In genomic region chr4:8639021-8639420, GRCh38 we compare ENCODE assay signal across 23 cellular contexts. TPM values are rescaled to one million over a fixed set of nuclear protein-coding genes. Genes with fewer than 3 reads are reported as not detected.
DNase-seq lines count a peak whose midpoint lies in the region; ATAC-seq and TF ChIP-seq lines count a peak whose summit lies in the region.
"Had no signal": no experiment of that assay in that cellular context is flagged by ENCODE, and none has a peak within 500 bp of the region (broad histone marks: within the 10 kb centered on the region; RNA-seq: fewer than 3 reads in every experiment).

No MANE protein-coding gene starts in this region.

- no peak overlapping the region for H2AFZ ChIP-seq in OCI-LY3 (ENCODE audit: low read depth, low read length)
- H2AFZ ChIP-seq: PC-9 had no signal

- TF ChIP-seq CTCF in OCI-LY3 (IDR thresholded peaks at IDR 0.05; ENCODE audit: low read depth, low read length) (no peak), lower lobe of right lung (IDR thresholded peaks at IDR 0.05) (no peak), upper lobe of right lung (IDR thresholded peaks at IDR 0.05) (no peak)

- H3K4me1 ChIP-seq in OCI-LY3 (ENCODE audit: low read length) (peaks cover 12% of the 10 kb centered on the region), lower lobe of right lung (no peaks in the 10 kb centered on the region), upper lobe of right lung (no peaks in the 10 kb centered on the region)
- H3K4me1 ChIP-seq: Caco-2 had no signal

- DNase-seq in left cardiac atrium (peak; percentile 7), Right ventricle myocardium superior (no peak), lower lobe of right lung (peak; percentile 20), upper lobe of right lung (peak; percentile 40), NCI-H146 treated with DMSO at 0.1 percent for 48 hours (lab: John Stamatoyannopoulos, UW; ENCODE audit: unreplicated experiment) (no peak), epidermal melanocyte (ENCODE audit: insufficient read length, low spot score) (no peak)
- DNase-seq: ACHN; AML-193; CD4-positive, CD25-positive, alpha-beta regulatory T cell; DMS153; H7; MG63; NCI-H1417; NCI-H1930; NCI-H2171 treated with DMSO at 0.1 percent for 48 hours; NCI-H446 treated with DMSO at 0.1 percent for 48 hours; NK-92 treated with Interleukin-12 subunit alpha and Interleukin-12 subunit beta, amount 100 ng/mL, for 24 hours; PC-9 had no signal

- intact Hi-C loops in left cardiac atrium (cut with DNase I) (no loop called here), Right ventricle myocardium superior (cut with DNase I) (no loop called here), lower lobe of right lung (cut with DNase I) (no loop called here), upper lobe of right lung (cut with DNase I) (no loop called here)

- no peaks in the 10 kb centered on the region for H3K79me2 ChIP-seq in OCI-LY3 (ENCODE audit: low read length)

- H3K27ac ChIP-seq in OCI-LY3 (ENCODE audit: low read length) (no peak overlapping the region), lower lobe of right lung (no peak overlapping the region), upper lobe of right lung (no peak overlapping the region)
- H3K27ac ChIP-seq: PC-9, SK-N-MC had no signal

- H3K27me3 ChIP-seq in OCI-LY3 (ENCODE audit: low read depth, low read length) (no peaks in the 10 kb centered on the region), lower lobe of right lung (ENCODE audit: low read depth) (peaks cover 4% of the 10 kb centered on the region), upper lobe of right lung (no peaks in the 10 kb centered on the region)
- H3K27me3 ChIP-seq: MG63 had no signal

- H4K20me1 ChIP-seq in OCI-LY3 (ENCODE audit: insufficient read depth, low read length): no peaks in the 10 kb centered on the region

- H3K9ac ChIP-seq in OCI-LY3 (ENCODE audit: low read length): no peak overlapping the region

- ATAC-seq in left cardiac atrium (no peak), Right ventricle myocardium superior (ENCODE audit: poor library complexity) (no peak), lower lobe of right lung (no peak), upper lobe of right lung (no peak), GM19328 (IDR thresholded peaks at IDR 0.05; ENCODE audit: unreplicated experiment) (no peak)

- H3K4me3 ChIP-seq in OCI-LY3 (ENCODE audit: low read length): no peak overlapping the region
- H3K4me3 ChIP-seq in lower lobe of right lung: no peak overlapping the region
- H3K4me3 ChIP-seq in upper lobe of right lung: no peak overlapping the region
- H3K4me3 ChIP-seq: MG63, PC-9, SK-N-MC had no signal

- H3K4me2 ChIP-seq in OCI-LY3 (ENCODE audit: low read length): peak overlapping the region; percentile 17; the same call in 1 of the 2 replicates
- H3K4me2 ChIP-seq: PC-9 had no signal

- H3K36me3 ChIP-seq in OCI-LY3 (replicated peaks; ENCODE audit: low read depth, low read length) (no peaks in the 10 kb centered on the region), lower lobe of right lung (no peaks in the 10 kb centered on the region), upper lobe of right lung (no peaks in the 10 kb centered on the region)
- H3K36me3 ChIP-seq: MG63 had no signal

- H3K9me3 ChIP-seq in OCI-LY3 (ENCODE audit: insufficient read depth, low read length) (no peaks in the 10 kb centered on the region), lower lobe of right lung (no peaks in the 10 kb centered on the region), upper lobe of right lung (no peaks in the 10 kb centered on the region)
- H3K9me3 ChIP-seq: Caco-2, MG63 had no signal

RNA-seq across cellular contexts. Expression of gene CPZ, which starts 46.5 kb away (rescaled TPM):
- total RNA-seq in left cardiac atrium (1 to 10 TPM; 1.8 to 2.2 TPM), Right ventricle myocardium superior (not detected), lower lobe of right lung (6.0 TPM), upper lobe of right lung (6.7 TPM)
- total RNA-seq: CD4-positive, CD25-positive, alpha-beta regulatory T cell; HT-29 had no signal

RNA-seq across cellular contexts. Expression of gene GPR78, which starts 58.8 kb away (rescaled TPM):
- total RNA-seq in left cardiac atrium (under 1 TPM in 1 of 2 donors, not detected in 1; 0.06 TPM), Right ventricle myocardium superior (not detected), lower lobe of right lung (0.21 TPM), upper lobe of right lung (0.23 TPM)
- total RNA-seq: CD4-positive, CD25-positive, alpha-beta regulatory T cell; HT-29 had no signal

Comparison
In these comparisons a context has a peak if more than half of its experiments do, and no peak if none do; other contexts are left out.
1. DNase-seq: peak in left cardiac atrium (single experiment), lower lobe of right lung (single experiment) and upper lobe of right lung (single experiment); none in Right ventricle myocardium superior (single experiment), NCI-H146 treated with DMSO at 0.1 percent for 48 hours (single experiment) and epidermal melanocyte (single experiment).